In genomic region chr2:126824663-126825062, GRCh38 we compare ENCODE assay signal across 1 cellular context.
A peak's percentile ranks its signal among the peaks of the same experiment; 100 is the strongest.
TF ChIP-seq lines count a peak whose summit lies in the region.

No MANE protein-coding gene starts in this region.

TF ChIP-seq in IMR-90, 13 proteins besides CTCF, POLR2A, EP300 and RAD21 (continued from another document):
- TF ChIP-seq CEBPB (IDR thresholded peaks at IDR 0.05; ENCODE audit: low read depth, low read length) (no peak), NFE2L2 (IDR thresholded peaks at IDR 0.05; ENCODE audit: low read depth, low read length) (no peak), RCOR1 (IDR thresholded peaks at IDR 0.05; ENCODE audit: insufficient replicate concordance, low read length) (no peak), RFX5 (IDR thresholded peaks at IDR 0.05; ENCODE audit: low read depth, low read length) (no peak)
- TF ChIP-seq, protein P1, sequence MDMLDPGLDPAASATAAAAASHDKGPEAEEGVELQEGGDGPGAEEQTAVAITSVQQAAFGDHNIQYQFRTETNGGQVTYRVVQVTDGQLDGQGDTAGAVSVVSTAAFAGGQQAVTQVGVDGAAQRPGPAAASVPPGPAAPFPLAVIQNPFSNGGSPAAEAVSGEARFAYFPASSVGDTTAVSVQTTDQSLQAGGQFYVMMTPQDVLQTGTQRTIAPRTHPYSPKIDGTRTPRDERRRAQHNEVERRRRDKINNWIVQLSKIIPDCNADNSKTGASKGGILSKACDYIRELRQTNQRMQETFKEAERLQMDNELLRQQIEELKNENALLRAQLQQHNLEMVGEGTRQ (IDR thresholded peaks at IDR 0.05; ENCODE audit: low read depth, low read length), result peak; percentile 58; the same call in 1 of the 2 replicates
